In genomic region chr16:64977211-64977920, GRCh38 we compare ENCODE assay signal across 30 cellular contexts.
"Had no signal": no experiment of that assay in that cellular context is flagged by ENCODE, and none has a peak within 500 bp of the region (broad histone marks: within the 10 kb centered on the region; RNA-seq: fewer than 3 reads in every experiment).

No MANE protein-coding gene starts in this region.

- H3K36me3 ChIP-seq: neutrophil, ovary, prostate gland, thyroid gland, upper lobe of left lung had no signal

- H3K4me3 ChIP-seq: heart left ventricle, ovary, prostate gland, stomach, thyroid gland, upper lobe of left lung, vagina had no signal

- H3K9me3 ChIP-seq: heart left ventricle, neutrophil, ovary, prostate gland, stomach, thyroid gland, upper lobe of left lung, vagina had no signal

- ATAC-seq: activated T-cell treated with anti-CD3 and anti-CD28 coated beads, Interleukin-2, amount 50 U/mL, for 4 hours; activated T-helper 17 cell treated with anti-CD3 and anti-CD28 coated beads, Interleukin-2, amount 50 U/mL, for 72 hours; esophagus mucosa; foreskin keratinocyte; heart left ventricle; stimulated activated naive B cell treated with anti-CD40 and anti-IgM and Interleukin-4, amounts not matched to agents 10 μg/mL and 1 μg/mL and 100 μg/mL, for 72 hours; T-helper 17 cell had no signal

- DNase-seq: activated CD4-positive, alpha-beta memory T cell treated with anti-CD3 and anti-CD28 coated beads, Interleukin-2, amount 10 ng/mL, durations not matched to agents 7 days and 5 days; activated CD4-positive, alpha-beta T cell treated with anti-CD3 and anti-CD28 coated beads for 1 hour; activated CD4-positive, alpha-beta T cell treated with anti-CD3 and anti-CD28 coated beads, Interleukin-2, amount 10 ng/mL, durations not matched to agents 7 days and 5 days; activated gamma-delta T cell treated with Interleukin-2 at 50 U/mL for 16 hours; activated naive CD4-positive, alpha-beta T cell treated with anti-CD3 and anti-CD28 coated beads, Interleukin-2, amount 50 U/mL, for 16 hours; activated T-cell treated with anti-CD3 and anti-CD28 coated beads, Interleukin-2, amount 50 U/mL, for 4 hours; amniotic stem cell; caudate nucleus; endodermal cell; foreskin keratinocyte; heart left ventricle; hypothalamus; immature natural killer cell; naive B cell; nephron progenitor cell; ovary; retina; stimulated activated CD4-positive, alpha-beta T cell treated with anti-CD3 and anti-CD28 coated beads, Interleukin-15, amount 100 ng/mL, for 24 hours; stimulated activated CD4-positive, alpha-beta T cell treated with anti-CD3 and anti-CD28 coated beads, Interleukin-2, amount 100 ng/mL, for 24 hours; stimulated activated naive B cell treated with anti-CD40 and anti-IgM and Interleukin-4, amounts not matched to agents 10 μg/mL and 1 μg/mL and 100 μg/mL, for 72 hours; stomach; T-helper 17 cell; T1000; thyroid gland; upper lobe of left lung had no signal

- H3K27ac ChIP-seq: foreskin keratinocyte, heart left ventricle, neutrophil, ovary, prostate gland, stomach, thyroid gland, upper lobe of left lung, vagina had no signal

- H3K4me1 ChIP-seq: foreskin keratinocyte, prostate gland, stomach, thyroid gland, upper lobe of left lung, vagina had no signal

- H3K27me3 ChIP-seq: foreskin keratinocyte, heart left ventricle, neutrophil, ovary, stomach, thyroid gland, upper lobe of left lung, vagina had no signal
